In genomic region chr12:132700212-132700913, GRCh38 we compare ENCODE assay signal across 14 cellular contexts. TPM values are rescaled to one million over a fixed set of nuclear protein-coding genes. Genes with fewer than 3 reads are reported as not detected.
DNase-seq lines count a peak whose midpoint lies in the region; ATAC-seq, FAIRE-seq and TF ChIP-seq lines count a peak whose summit lies in the region.
"Had no signal": no experiment of that assay in that cellular context is flagged by ENCODE, and none has a peak within 500 bp of the region (broad histone marks: within the 10 kb centered on the region; RNA-seq: fewer than 3 reads in every experiment).

No MANE protein-coding gene starts in this region.

- no peak overlapping the region for H3K4me3 ChIP-seq in SK-N-SH (ENCODE audit: low read depth in 2 of 2, low read length in 1 of 2)
- no peak overlapping the region for H3K4me3 ChIP-seq in LNCaP clone FGC (ENCODE audit: low read depth, low read length)
- no peak overlapping the region for H3K4me3 ChIP-seq in endothelial cell of umbilical vein (replicated peaks in 1 of 3; ENCODE audit: insufficient read depth in 1 of 3, low read depth in 1 of 3, low read length in 3 of 3)
- H3K4me3 ChIP-seq: upper lobe of left lung had no signal

- TF ChIP-seq CTCF in SK-N-SH (IDR thresholded peaks at IDR 0.05) (no peak), LNCaP clone FGC (IDR thresholded peaks at IDR 0.05; ENCODE audit: control insufficient read depth, extremely low read depth, insufficient read depth) (no peak), endothelial cell of umbilical vein (IDR thresholded peaks at IDR 0.05; ENCODE audit: extremely low read depth in 1 of 2, insufficient read depth in 1 of 2, low read depth in 1 of 2, low read length in 2 of 2) (no peak)

- H3F3A ChIP-seq in SK-N-SH (replicated peaks; ENCODE audit: insufficient read depth) = no peaks in the 10 kb centered on the region

- no peak overlapping the region for H3K9ac ChIP-seq in SK-N-SH
- no peak overlapping the region for H3K9ac ChIP-seq in endothelial cell of umbilical vein (replicated peaks; ENCODE audit: extremely low read depth, insufficient read depth, low read length)

- dilution Hi-C loops in endothelial cell of umbilical vein (cut with MboI; ENCODE audit: extremely low pct_ligation_motif_present, low sequenced_read_pairs) = no loop called here

- WGBS in SK-N-SH (ENCODE audit: low lambda C conversion rate) = 74% methylated on average over 11 of the region's 11 CpGs

- no peak for TF ChIP-seq POLR2A in endothelial cell of umbilical vein (IDR thresholded peaks at IDR 0.05; ENCODE audit: low read depth, low read length)

- BruUV-seq in endothelial cell of umbilical vein (replicated peaks; lab: Mats Ljungman, UMichigan) = no TSS peak

- H3K27me3 ChIP-seq in SK-N-SH (ENCODE audit: insufficient read depth) (no peaks in the 10 kb centered on the region), endothelial cell of umbilical vein (ENCODE audit: control insufficient read depth in 2 of 2, insufficient read depth in 2 of 2, low read length in 2 of 2) (no peaks in the 10 kb centered on the region)
- H3K27me3 ChIP-seq: upper lobe of left lung had no signal

- no peaks in the 10 kb centered on the region for H3K9me1 ChIP-seq in endothelial cell of umbilical vein (replicated peaks; ENCODE audit: control insufficient read depth, extremely low read depth, insufficient read depth, low read length)

- DNase-seq in SK-N-SH (no peak), LNCaP clone FGC (ENCODE audit: low read depth) (peak; percentile 94), endothelial cell of umbilical vein (ENCODE audit: low read depth, low spot score) (peak; percentile 20), SIG-M5 (lab: John Stamatoyannopoulos, UW) (no peak)
- DNase-seq: activated CD4-positive, alpha-beta T cell treated with anti-CD3 and anti-CD28 coated beads for 36 hours; DMS153; NCI-H146; stimulated activated CD8-positive, alpha-beta memory T cell treated with anti-CD3 and anti-CD28 coated beads, Interleukin-4, amount 100 ng/mL, for 48 hours; upper lobe of left lung had no signal

- H3K9me3 ChIP-seq in SK-N-SH (no peaks in the 10 kb centered on the region), endothelial cell of umbilical vein (replicated peaks; ENCODE audit: control insufficient read depth, insufficient read depth, low read length) (no peaks in the 10 kb centered on the region)
- H3K9me3 ChIP-seq: upper lobe of left lung had no signal

- H4K20me1 ChIP-seq in SK-N-SH (ENCODE audit: insufficient read depth) = no peaks in the 10 kb centered on the region; the same call in 1 of the 2 replicates
- H4K20me1 ChIP-seq in endothelial cell of umbilical vein (replicated peaks; ENCODE audit: control insufficient read depth, extremely low read depth, insufficient read depth, low read length) = no peaks in the 10 kb centered on the region

- CTCF ChIA-PET in SK-N-SH (lab: Yijun Ruan, JAX) (no interaction called here), endothelial cell of umbilical vein (lab: Charles Lee) (no interaction called here)

- no peak overlapping the region for H3K27ac ChIP-seq in SK-N-SH (ENCODE audit: low read depth in 2 of 2, low read length in 1 of 2)
- no peak overlapping the region for H3K27ac ChIP-seq in endothelial cell of umbilical vein (ENCODE audit: insufficient read depth, low read depth, low read length)
- H3K27ac ChIP-seq: upper lobe of left lung had no signal

- no peak for TF ChIP-seq RAD21 in SK-N-SH (IDR thresholded peaks at IDR 0.05; ENCODE audit: low read length)

- POLR2A ChIA-PET in SK-N-SH (lab: Yijun Ruan, JAX) = no interaction called here
- POLR2A ChIA-PET in endothelial cell of umbilical vein (lab: Charles Lee) = no interaction called here

- FAIRE-seq in endothelial cell of umbilical vein (lab: Jason Lieb, UNC) = peak; percentile 56
- FAIRE-seq: HTR-8/SVneo had no signal

- H3K79me2 ChIP-seq in SK-N-SH (ENCODE audit: insufficient read depth) (no peaks in the 10 kb centered on the region), endothelial cell of umbilical vein (ENCODE audit: control insufficient read depth, insufficient read depth, low read length) (no peaks in the 10 kb centered on the region)

- H3K4me2 ChIP-seq in SK-N-SH (no peak overlapping the region), endothelial cell of umbilical vein (ENCODE audit: insufficient read depth, low read length) (no peak overlapping the region)

- intact Hi-C loops in endothelial cell of umbilical vein (cut with micrococcal nuclease) = no loop called here

- ATAC-seq in SK-N-SH treated with all-trans-retinoic acid at 6 μM for 48 hours = peak; percentile 25
- no peak for ATAC-seq in HG03460 (IDR thresholded peaks at IDR 0.05; ENCODE audit: unreplicated experiment)
- no peak for ATAC-seq in HG02870 (IDR thresholded peaks at IDR 0.05; ENCODE audit: unreplicated experiment)
- ATAC-seq in GM19395 (IDR thresholded peaks at IDR 0.05; ENCODE audit: unreplicated experiment) = no peak
- ATAC-seq: activated CD4-positive, alpha-beta T cell treated with anti-CD3 and anti-CD28 coated beads for 36 hours had no signal

- H3K36me3 ChIP-seq in SK-N-SH (replicated peaks in 1 of 2; ENCODE audit: control insufficient read depth in 1 of 2, insufficient read depth in 2 of 2, low read length in 1 of 2) = peaks cover 3 to 10% of the 10 kb centered on the region in 2 experiments
- peaks cover 2 to 21% of the 10 kb centered on the region in 2 experiments for H3K36me3 ChIP-seq in endothelial cell of umbilical vein (ENCODE audit: control insufficient read depth in 2 of 2, extremely low read depth in 1 of 2, insufficient read depth in 2 of 2, low read length in 2 of 2)

- no peak for TF ChIP-seq EP300 in SK-N-SH (IDR thresholded peaks at IDR 0.05; ENCODE audit: borderline replicate concordance in 1 of 2, low read depth in 1 of 2, low read length in 1 of 2)

- H3K9me2 ChIP-seq in SK-N-SH = no peaks in the 10 kb centered on the region

- H2AFZ ChIP-seq in SK-N-SH (ENCODE audit: low read depth) = no peak overlapping the region
- H2AFZ ChIP-seq in endothelial cell of umbilical vein (ENCODE audit: low read depth, low read length) = no peak overlapping the region

- H3K4me1 ChIP-seq in SK-N-SH (ENCODE audit: control insufficient read depth in 1 of 2, insufficient read depth in 2 of 2, low read depth in 1 of 2, low read length in 1 of 2) (no peaks in the 10 kb centered on the region), endothelial cell of umbilical vein (ENCODE audit: control insufficient read depth, extremely low read depth, insufficient read depth, low read length) (no peaks in the 10 kb centered on the region)
- H3K4me1 ChIP-seq: upper lobe of left lung had no signal

TF ChIP-seq in SK-N-SH, 30 proteins besides CTCF, POLR2A, EP300 and RAD21 (continues in another document):
- no peak for TF ChIP-seq GATA2 (CRISPR knock-in tag; IDR thresholded peaks at IDR 0.05)

TF ChIP-seq in endothelial cell of umbilical vein, 7 proteins besides CTCF, POLR2A, EP300 and RAD21:
- TF ChIP-seq EZH2 (IDR thresholded peaks at IDR 0.05; ENCODE audit: borderline replicate concordance, low read depth, low read length, severe bottlenecking) = no peak
TF ChIP-seq in endothelial cell of umbilical vein: peak in this region for 0.

RNA-seq across cellular contexts. Expression of gene PGAM5, which starts 10.3 kb away (rescaled TPM):
- polyA plus RNA-seq in SK-N-SH (2012; rRNA removed) (19.9 and 22.5 TPM in 2 replicates), endothelial cell of umbilical vein (23.1 and 34.1 TPM in 2 replicates)
- polyA plus RNA-seq in SK-N-SH (2012; cell fraction: cytosol; rRNA removed) = 11.6 and 15.3 TPM in 2 replicates
- 14.8 and 16.5 TPM in 2 replicates for polyA plus RNA-seq in SK-N-SH (2012; cell fraction: nucleus; rRNA removed)
- total RNA-seq in endothelial cell of umbilical vein = 45.7 and 52.8 TPM in 2 replicates
- polyA plus RNA-seq in endothelial cell of umbilical vein (2011; cell fraction: cytosol; rRNA removed) = 25.6 and 29.1 TPM in 2 replicates
- 14.0 and 16.6 TPM in 2 replicates for polyA plus RNA-seq in endothelial cell of umbilical vein (2011; cell fraction: nucleus; rRNA removed)
- polyA plus RNA-seq in endothelial cell of umbilical vein (2012) = 35.6 and 43.2 TPM in 2 replicates
- 31.2 and 39.4 TPM in 2 replicates for polyA minus RNA-seq in endothelial cell of umbilical vein
- polyA minus RNA-seq in endothelial cell of umbilical vein (2011; cell fraction: cytosol; rRNA and poly(A)+ RNA removed) = 105 TPM
- 8.9 and 12.9 TPM in 2 replicates for polyA minus RNA-seq in endothelial cell of umbilical vein (2011; cell fraction: nucleus; rRNA and poly(A)+ RNA removed)

RNA-seq across cellular contexts. Expression of gene PXMP2, which starts 13.0 kb away (rescaled TPM):
- polyA plus RNA-seq in SK-N-SH (2012; rRNA removed) (25.4 and 35.8 TPM in 2 replicates), endothelial cell of umbilical vein (31.5 and 32.8 TPM in 2 replicates)
- polyA plus RNA-seq in SK-N-SH (2012; cell fraction: cytosol; rRNA removed) = 23.8 and 25.0 TPM in 2 replicates
- polyA plus RNA-seq in SK-N-SH (2012; cell fraction: nucleus; rRNA removed) = 21.8 and 26.8 TPM in 2 replicates
- 21.1 and 24.0 TPM in 2 replicates for total RNA-seq in endothelial cell of umbilical vein
- 29.0 and 31.3 TPM in 2 replicates for polyA plus RNA-seq in endothelial cell of umbilical vein (2011; cell fraction: cytosol; rRNA removed)
- 13.7 and 16.7 TPM in 2 replicates for polyA plus RNA-seq in endothelial cell of umbilical vein (2011; cell fraction: nucleus; rRNA removed)
- 11.4 and 14.6 TPM in 2 replicates for polyA plus RNA-seq in endothelial cell of umbilical vein (2012)
- polyA minus RNA-seq in endothelial cell of umbilical vein = 11.7 and 17.2 TPM in 2 replicates
- 16.0 TPM for polyA minus RNA-seq in endothelial cell of umbilical vein (2011; cell fraction: cytosol; rRNA and poly(A)+ RNA removed)
- polyA minus RNA-seq in endothelial cell of umbilical vein (2011; cell fraction: nucleus; rRNA and poly(A)+ RNA removed) = 3.8 and 7.3 TPM in 2 replicates

RNA-seq across cellular contexts. Expression of gene POLE, which starts 13.2 kb away (rescaled TPM):
- polyA plus RNA-seq in SK-N-SH (2012; rRNA removed) (17.8 and 20.1 TPM in 2 replicates), endothelial cell of umbilical vein (22.9 and 27.5 TPM in 2 replicates)
- polyA plus RNA-seq in SK-N-SH (2012; cell fraction: cytosol; rRNA removed) = 5.5 and 6.8 TPM in 2 replicates
- 89.3 and 94.3 TPM in 2 replicates for polyA plus RNA-seq in SK-N-SH (2012; cell fraction: nucleus; rRNA removed)
- 73.7 and 82.7 TPM in 2 replicates for total RNA-seq in endothelial cell of umbilical vein
- 18.0 and 19.2 TPM in 2 replicates for polyA plus RNA-seq in endothelial cell of umbilical vein (2011; cell fraction: cytosol; rRNA removed)
- polyA plus RNA-seq in endothelial cell of umbilical vein (2011; cell fraction: nucleus; rRNA removed) = 231 and 237 TPM in 2 replicates
- 21.6 and 30.3 TPM in 2 replicates for polyA plus RNA-seq in endothelial cell of umbilical vein (2012)
- 74.4 and 100 TPM in 2 replicates for polyA minus RNA-seq in endothelial cell of umbilical vein
- polyA minus RNA-seq in endothelial cell of umbilical vein (2011; cell fraction: cytosol; rRNA and poly(A)+ RNA removed) = 61.0 TPM
- 130 and 135 TPM in 2 replicates for polyA minus RNA-seq in endothelial cell of umbilical vein (2011; cell fraction: nucleus; rRNA and poly(A)+ RNA removed)

Comparison
In these comparisons a context has a peak if more than half of its experiments do, and no peak if none do; other contexts are left out.
1. DNase-seq: peak in LNCaP clone FGC (single experiment) and endothelial cell of umbilical vein (single experiment); none in SK-N-SH (single experiment) and SIG-M5 (single experiment).